Comparison of ENCODE assay signal across 24 cellular contexts in the genomic region with DNA sequence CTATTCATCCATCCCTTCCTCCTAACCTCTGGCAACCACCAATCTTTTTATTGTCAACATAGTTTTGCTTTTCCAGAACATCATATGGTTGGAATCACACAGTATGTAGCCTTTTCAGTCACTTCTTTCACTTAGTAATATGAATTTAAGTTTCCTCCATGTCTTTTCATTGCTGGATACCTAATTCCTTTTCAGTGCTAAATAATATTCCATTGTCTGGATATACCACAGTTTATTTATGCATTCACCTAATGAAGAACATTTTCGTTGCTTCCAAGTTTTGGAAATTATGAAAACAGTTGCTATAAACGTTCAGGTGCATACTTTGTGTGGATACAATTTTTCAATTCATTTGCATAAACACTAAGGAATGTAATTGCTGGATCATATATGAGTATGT.
"Had no signal": no experiment of that assay in that cellular context is flagged by ENCODE, and none has a peak within 500 bp of the region (broad histone marks: within the 10 kb centered on the region; RNA-seq: fewer than 3 reads in every experiment).

No MANE protein-coding gene starts in this region.

- H2AFZ ChIP-seq: neural progenitor cell, parathyroid adenoma had no signal

- H3K4me1 ChIP-seq: neural progenitor cell, parathyroid adenoma, psoas muscle, right lobe of liver, sigmoid colon, stomach, tibial artery, transverse colon, upper lobe of right lung, uterus had no signal

- H3K27ac ChIP-seq: neural progenitor cell, ovary, parathyroid adenoma, psoas muscle, right lobe of liver, sigmoid colon, stomach, thoracic aorta, tibial artery, transverse colon, upper lobe of right lung, uterus had no signal

- H3K4me3 ChIP-seq: neural progenitor cell, ovary, psoas muscle, right lobe of liver, sigmoid colon, stomach, thoracic aorta, tibial artery, transverse colon, upper lobe of right lung, uterus had no signal

- H3K27me3 ChIP-seq: neural progenitor cell, ovary, right lobe of liver, sigmoid colon, stomach, tibial artery, transverse colon, upper lobe of right lung, uterus had no signal

- H3K9ac ChIP-seq: neural progenitor cell, parathyroid adenoma had no signal

- H3K36me3 ChIP-seq: neural progenitor cell, ovary, right lobe of liver, sigmoid colon, stomach, thoracic aorta, tibial artery, transverse colon, upper lobe of right lung, uterus had no signal

- H3K9me3 ChIP-seq: ovary had no signal

- DNase-seq: natural killer cell; occipital lobe; ovary; posterior cingulate gyrus; psoas muscle; right cardiac atrium; right lobe of liver; sigmoid colon; small intestine; stimulated activated CD4-positive, alpha-beta T cell treated with anti-CD3 and anti-CD28 coated beads, Interleukin-15, amount 100 ng/mL, for 24 hours; stimulated activated CD4-positive, alpha-beta T cell treated with anti-CD3 and anti-CD28 coated beads, Interleukin-2, amount 100 ng/mL, for 24 hours; stimulated activated CD4-positive, alpha-beta T cell treated with anti-CD3 and anti-CD28 coated beads, Interleukin-2, amount 100 ng/mL, for 48 hours; stimulated activated CD4-positive, alpha-beta T cell treated with anti-CD3 and anti-CD28 coated beads, Interleukin-4, amount 100 ng/mL, for 24 hours; stimulated activated naive B cell treated with anti-CD40 and anti-IgM and Interleukin-4, amounts not matched to agents 10 μg/mL and 1 μg/mL and 100 μg/mL, for 72 hours; stimulated activated naive CD4-positive, alpha-beta T cell treated with Interleukin-2 at 50 U/mL for 16 hours; stomach; tibial artery; transverse colon; upper lobe of right lung; uterus had no signal

- ATAC-seq: natural killer cell; psoas muscle; right cardiac atrium; right lobe of liver; stimulated activated effector memory CD8-positive, alpha-beta T cell treated with anti-CD3 and anti-CD28 coated beads, Interleukin-12 subunit alpha, Interleukin-12 subunit beta, amount 100 ng/mL, for 72 hours; stimulated activated naive B cell treated with anti-CD40 and anti-IgM and Interleukin-4, amounts not matched to agents 10 μg/mL and 1 μg/mL and 100 μg/mL, for 72 hours; upper lobe of right lung had no signal

- H3K4me2 ChIP-seq: neural progenitor cell had no signal

- FAIRE-seq: small intestine had no signal

- H3K79me2 ChIP-seq: parathyroid adenoma had no signal
